ENCODE assay signal across 10 cellular contexts in the genomic region with DNA sequence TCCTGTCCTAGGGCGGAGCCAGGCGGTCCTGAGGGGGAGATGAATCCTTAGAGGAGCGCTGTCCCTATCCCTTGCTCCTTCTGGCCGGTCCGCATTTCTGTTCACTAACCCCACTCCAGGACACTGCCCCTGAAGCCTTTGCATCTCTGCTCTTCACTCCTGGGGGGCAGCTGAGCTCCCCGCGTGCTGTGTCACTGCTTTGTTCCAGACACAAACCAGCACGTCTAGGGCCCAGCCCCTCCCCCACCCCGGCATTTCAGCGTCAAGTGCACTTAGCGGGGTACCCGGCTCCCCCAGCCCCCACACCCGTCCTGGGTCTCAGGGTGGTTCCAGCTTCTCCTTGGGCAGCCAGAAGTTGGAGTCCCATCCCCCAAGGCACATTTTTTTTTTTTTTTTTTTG. TPM values are rescaled to one million over a fixed set of nuclear protein-coding genes. Genes with fewer than 3 reads are reported as not detected.
DNase-seq lines count a peak whose midpoint lies in the region; FAIRE-seq and TF ChIP-seq lines count a peak whose summit lies in the region.
"Had no signal": no experiment of that assay in that cellular context is flagged by ENCODE, and none has a peak within 500 bp of the region (broad histone marks: within the 10 kb centered on the region; RNA-seq: fewer than 3 reads in every experiment).

No MANE protein-coding gene starts in this region.

- H4K20me1 ChIP-seq in BLaER1 (peaks cover 44% of the 10 kb centered on the region), OCI-LY7 (ENCODE audit: insufficient read depth, low read length) (0 out of 2 replicates have a peak, but pooled peaks cover 10% of the 10 kb centered on the region), fibroblast of lung (ENCODE audit: control insufficient read depth, extremely low read depth, insufficient read depth, low read length) (no peaks in the 10 kb centered on the region)

- H3K27me3 ChIP-seq in BLaER1, result peaks cover 22% of the 10 kb centered on the region
- no peaks in the 10 kb centered on the region for H3K27me3 ChIP-seq in fibroblast of lung (ENCODE audit: control insufficient read depth, insufficient read depth, low read length)
- H3K27me3 ChIP-seq in parathyroid adenoma (ENCODE audit: control insufficient read depth, insufficient read depth, low read length), result no peaks in the 10 kb centered on the region

- H3K27ac ChIP-seq in BLaER1 (no peak overlapping the region), OCI-LY7 (ENCODE audit: low read depth, low read length, poor library complexity, severe bottlenecking) (no peak overlapping the region), fibroblast of lung (ENCODE audit: insufficient read depth, low read length) (no peak overlapping the region), parathyroid adenoma (no peak overlapping the region)

- H3K4me2 ChIP-seq in BLaER1 (peak overlapping the region; percentile 99), OCI-LY7 (ENCODE audit: low read length) (peak overlapping the region; percentile 35; the same call in 1 of the 2 replicates), fibroblast of lung (ENCODE audit: extremely low read depth, insufficient read depth, low read length) (peak overlapping the region; percentile 41), parathyroid adenoma (ENCODE audit: low read length) (peak overlapping the region; percentile 61)

- no peaks in the 10 kb centered on the region for H3K79me2 ChIP-seq in OCI-LY7 (ENCODE audit: insufficient read depth, low read depth, low read length)
- H3K79me2 ChIP-seq in fibroblast of lung (ENCODE audit: control insufficient read depth, insufficient read depth, low read length), result no peaks in the 10 kb centered on the region
- no peaks in the 10 kb centered on the region for H3K79me2 ChIP-seq in parathyroid adenoma

- BruUV-seq in OCI-LY7 (replicated peaks; lab: Mats Ljungman, UMichigan), result no TSS peak

- no peaks in the 10 kb centered on the region for H3K9me2 ChIP-seq in OCI-LY7 (ENCODE audit: insufficient read depth, low read length)

- no peak for DNase-seq in OCI-LY7 (ENCODE audit: low spot score)
- DNase-seq in fibroblast of lung (ENCODE audit: low read depth in 2 of 2), result no peak
- no peak for DNase-seq in OCI-M1 (lab: John Stamatoyannopoulos, UW)
- DNase-seq in AG20443 (ENCODE audit: low spot score), result no peak
- DNase-seq in GM12892 (ENCODE audit: insufficient read length), result no peak
- DNase-seq in GM13976 (ENCODE audit: low spot score), result no peak
- DNase-seq: amniotic stem cell, GF-D8 had no signal

- TF ChIP-seq POLR2A in GM12892 (IDR thresholded peaks at IDR 0.05; ENCODE audit: low read depth, low read length), result no peak

- TF ChIP-seq CTCF in OCI-LY7 (conservative IDR thresholded peaks at IDR 0.05; ENCODE audit: low read length) (no peak), fibroblast of lung (conservative IDR thresholded peaks at IDR 0.05 in 1 of 2, IDR thresholded peaks at IDR 0.05 in 1 of 2; ENCODE audit: low read depth in 1 of 2, low read length in 2 of 2) (no peak), parathyroid adenoma (IDR thresholded peaks at IDR 0.05) (no peak), GM13976 (IDR thresholded peaks at IDR 0.05; ENCODE audit: borderline replicate concordance, control extremely low read depth, extremely low read depth, insufficient read depth, missing control alignments) (no peak)

- POLR2A ChIA-PET in OCI-LY7 (lab: Charles Lee), result interaction anchor here (0.6 kb wide), 1 partner anchor 62 kb away, joined by 4 read pairs; no protein-coding TSS in a partner anchor

- FAIRE-seq in GM12892 (lab: Jason Lieb, UNC), result no peak

- H3K9ac ChIP-seq in BLaER1 (no peak overlapping the region), fibroblast of lung (ENCODE audit: insufficient read depth, low read length) (no peak overlapping the region), parathyroid adenoma (no peak overlapping the region)

- in situ Hi-C loops in GM13976 (cut with MboI; ENCODE audit: low sequenced_read_pairs, unreplicated experiment), result no loop called here

- peaks cover 41% of the 10 kb centered on the region for H3K36me3 ChIP-seq in BLaER1
- H3K36me3 ChIP-seq in OCI-LY7 (ENCODE audit: insufficient read depth, low read length), result peaks cover 10% of the 10 kb centered on the region; the same call in 1 of the 2 replicates
- H3K36me3 ChIP-seq in fibroblast of lung (ENCODE audit: control insufficient read depth, insufficient read depth, low read length), result no peaks in the 10 kb centered on the region
- H3K36me3 ChIP-seq in parathyroid adenoma (ENCODE audit: control insufficient read depth, insufficient read depth, low read length), result no peaks in the 10 kb centered on the region

- H3K4me3 ChIP-seq in BLaER1 (peak overlapping the region; percentile 37), OCI-LY7 (ENCODE audit: low read depth, low read length, poor library complexity, severe bottlenecking) (no peak overlapping the region), fibroblast of lung (replicated peaks in 1 of 4; ENCODE audit: control extremely low read depth in 1 of 4, insufficient read depth in 1 of 4, low read depth in 3 of 4, low read length in 4 of 4) (peak overlapping the region in 1 of 4 experiments; percentile 27), parathyroid adenoma (ENCODE audit: low read depth, low read length) (peak overlapping the region; percentile 33)

- H3K4me1 ChIP-seq in BLaER1, result peaks cover 75% of the 10 kb centered on the region
- peaks cover 43% of the 10 kb centered on the region for H3K4me1 ChIP-seq in OCI-LY7 (ENCODE audit: insufficient read depth, low read length, poor library complexity, severe bottlenecking)
- peaks cover 11% of the 10 kb centered on the region for H3K4me1 ChIP-seq in fibroblast of lung (ENCODE audit: control insufficient read depth, extremely low read depth, insufficient read depth, low read length)
- H3K4me1 ChIP-seq in parathyroid adenoma, result peaks cover 21% of the 10 kb centered on the region

- H3K9me3 ChIP-seq in BLaER1, result no peaks in the 10 kb centered on the region
- H3K9me3 ChIP-seq in OCI-LY7 (ENCODE audit: low read length), result no peaks in the 10 kb centered on the region
- no peaks in the 10 kb centered on the region for H3K9me3 ChIP-seq in fibroblast of lung (ENCODE audit: control insufficient read depth, insufficient read depth, low read depth, low read length)
- no peaks in the 10 kb centered on the region for H3K9me3 ChIP-seq in parathyroid adenoma (ENCODE audit: control insufficient read depth, low read length)

- CTCF ChIA-PET in OCI-LY7 (lab: Charles Lee; ENCODE audit: unreplicated experiment), result interaction anchor here (0.6 to 1.2 kb wide), 4 partner anchors 9 to 244 kb away, joined by 3 to 5 read pairs (median 4); partner anchors contain the start of gene CORO6

- intact Hi-C loops in OCI-LY7 (cut with micrococcal nuclease; ENCODE audit: unreplicated experiment), result loop anchor here (1.0 kb wide), 1 partner anchor 20 kb away; no protein-coding TSS in a partner anchor

- H2AFZ ChIP-seq in OCI-LY7 (ENCODE audit: low read length) (no peak overlapping the region), fibroblast of lung (ENCODE audit: low read length) (peak overlapping the region; percentile 39), parathyroid adenoma (peak overlapping the region; percentile 59)

RNA-seq across cellular contexts. Expression of gene CORO6, which starts 8.9 kb away (rescaled TPM):
- 3.9 and 5.9 TPM in 2 replicates for total RNA-seq in OCI-LY7 (2014; rRNA removed; shearing (Covaris generic))
- total RNA-seq in OCI-LY7 (2022) (6.2 and 7.5 TPM in 2 replicates), fibroblast of lung (9.8 and 19.3 TPM in 2 replicates)
- polyA plus RNA-seq in fibroblast of lung, result 7.0 and 8.0 TPM in 2 replicates
- polyA plus RNA-seq in fibroblast of lung (2012), result 5.4 and 6.0 TPM in 2 replicates
- 22.0 and 38.2 TPM in 2 replicates for polyA minus RNA-seq in fibroblast of lung (ENCODE audit: low replicate concordance)
- 0.70 TPM for polyA plus RNA-seq in GM12892 (2012; ENCODE audit: missing spikeins)

RNA-seq across cellular contexts. Expression of gene ANKRD13B, which starts 20.9 kb away (rescaled TPM):
- total RNA-seq in OCI-LY7 (2014; rRNA removed; shearing (Covaris generic)), result 17.8 and 22.8 TPM in 2 replicates
- total RNA-seq in OCI-LY7 (2022), result 30.5 and 32.8 TPM in 2 replicates
- total RNA-seq in fibroblast of lung, result 6.3 and 7.2 TPM in 2 replicates
- polyA plus RNA-seq in fibroblast of lung, result 1.4 and 3.4 TPM in 2 replicates
- polyA plus RNA-seq in fibroblast of lung (2012), result 2.8 and 5.8 TPM in 2 replicates
- 4.7 and 5.6 TPM in 2 replicates for polyA minus RNA-seq in fibroblast of lung (ENCODE audit: low replicate concordance)
- polyA plus RNA-seq in GM12892 (2012; ENCODE audit: missing spikeins), result 1.0 TPM

RNA-seq across cellular contexts. Expression of gene GIT1, which starts 24.4 kb away (rescaled TPM):
- total RNA-seq in OCI-LY7 (2014; rRNA removed; shearing (Covaris generic)), result 38.8 and 44.3 TPM in 2 replicates
- 60.2 and 69.6 TPM in 2 replicates for total RNA-seq in OCI-LY7 (2022)
- total RNA-seq in fibroblast of lung, result 20.1 and 22.9 TPM in 2 replicates
- polyA plus RNA-seq in fibroblast of lung, result 12.4 and 20.1 TPM in 2 replicates
- 13.0 and 21.2 TPM in 2 replicates for polyA plus RNA-seq in fibroblast of lung (2012)
- 17.9 and 37.3 TPM in 2 replicates for polyA minus RNA-seq in fibroblast of lung (ENCODE audit: low replicate concordance)
- 14.8 TPM for polyA plus RNA-seq in GM12892 (2012; ENCODE audit: missing spikeins)

RNA-seq across cellular contexts. Expression of gene TP53I13, which starts 45.4 kb away (rescaled TPM):
- total RNA-seq in OCI-LY7 (2014; rRNA removed; shearing (Covaris generic)), result 27.5 and 30.9 TPM in 2 replicates
- total RNA-seq in OCI-LY7 (2022) (20.8 and 26.5 TPM in 2 replicates), fibroblast of lung (49.1 and 51.5 TPM in 2 replicates)
- 11.1 and 14.8 TPM in 2 replicates for polyA plus RNA-seq in fibroblast of lung
- 24.0 and 30.9 TPM in 2 replicates for polyA plus RNA-seq in fibroblast of lung (2012)
- polyA minus RNA-seq in fibroblast of lung (ENCODE audit: low replicate concordance), result 9.3 and 10.9 TPM in 2 replicates
- polyA plus RNA-seq in GM12892 (2012; ENCODE audit: missing spikeins), result 12.3 TPM

RNA-seq across cellular contexts. Expression of gene ABHD15, which starts 47.0 kb away (rescaled TPM):
- total RNA-seq in OCI-LY7 (2014; rRNA removed; shearing (Covaris generic)), result 7.7 and 8.5 TPM in 2 replicates
- total RNA-seq in OCI-LY7 (2022) (13.9 and 15.3 TPM in 2 replicates), fibroblast of lung (5.6 and 11.9 TPM in 2 replicates)
- 4.1 and 7.3 TPM in 2 replicates for polyA plus RNA-seq in fibroblast of lung
- 4.3 and 8.5 TPM in 2 replicates for polyA plus RNA-seq in fibroblast of lung (2012)
- polyA minus RNA-seq in fibroblast of lung (ENCODE audit: low replicate concordance), result 9.7 and 10.1 TPM in 2 replicates
- polyA plus RNA-seq in GM12892 (2012; ENCODE audit: missing spikeins), result 2.4 TPM

Comparison
In these comparisons a context has a peak if more than half of its experiments do, and no peak if none do; other contexts are left out.
1. H3K4me2 ChIP-seq: peak in every context shown above with its lines; median percentile 99 in BLaER1; 61 in parathyroid adenoma; 41 in fibroblast of lung; 35 in OCI-LY7.